12 cellular contexts compared by ENCODE assay signal in the genomic region with DNA sequence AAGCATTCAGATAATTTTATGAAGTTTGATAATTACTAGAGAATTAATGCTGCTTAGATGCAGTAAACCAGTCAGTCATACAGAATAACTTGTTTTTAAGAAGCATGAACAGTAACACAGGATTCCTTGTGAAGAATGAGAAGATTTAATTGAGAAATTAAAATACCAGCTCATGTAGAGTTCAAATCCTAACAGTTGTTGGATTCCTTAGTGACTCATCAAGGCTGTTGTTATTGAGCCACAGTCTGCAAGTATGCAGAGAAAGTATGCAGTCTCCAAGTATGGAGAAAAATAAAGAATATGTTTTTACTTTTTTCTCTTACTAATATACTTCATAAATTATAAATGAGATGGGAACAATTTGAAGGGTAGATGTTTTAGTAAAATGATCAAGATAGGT. TPM values are rescaled to one million over a fixed set of nuclear protein-coding genes. Genes with fewer than 3 reads are reported as not detected.
DNase-seq lines count a peak whose midpoint lies in the region; ATAC-seq, FAIRE-seq and TF ChIP-seq lines count a peak whose summit lies in the region.
"Had no signal": no experiment of that assay in that cellular context is flagged by ENCODE, and none has a peak within 500 bp of the region (broad histone marks: within the 10 kb centered on the region; RNA-seq: fewer than 3 reads in every experiment).

No MANE protein-coding gene starts in this region.

- H3K9ac ChIP-seq in PC-3 (ENCODE audit: low read length): no peak overlapping the region
- H3K9ac ChIP-seq: neural progenitor cell had no signal

- POLR2A ChIA-PET in PC-3 (lab: Charles Lee; ENCODE audit: unreplicated experiment): no interaction called here

- no peaks in the 10 kb centered on the region for H3K79me2 ChIP-seq in PC-3 (ENCODE audit: low read length)

- H3K4me1 ChIP-seq in PC-3 (ENCODE audit: insufficient read depth, low read length) (peaks cover 32% of the 10 kb centered on the region), tibial nerve (peaks cover 0 to 25% (median 3%) of the 10 kb centered on the region in 4 donors)

- no TSS peak for BruUV-seq in PC-3 (replicated peaks; lab: Mats Ljungman, UMichigan)

- no peak overlapping the region for H3K4me3 ChIP-seq in PC-3 (ENCODE audit: low read length)
- no peak overlapping the region for H3K4me3 ChIP-seq in tibial nerve
- H3K4me3 ChIP-seq: neural progenitor cell had no signal

- H3F3A ChIP-seq in PC-3 (ENCODE audit: low read length, unreplicated experiment): no peaks in the 10 kb centered on the region

- H4K20me1 ChIP-seq in PC-3 (ENCODE audit: low read length): no peaks in the 10 kb centered on the region

- ATAC-seq in PC-3 (peak; percentile 55; the same call in 1 of the 2 replicates), omental fat pad (ENCODE audit: low FRiP score) (peak; percentile 82)

- H3K9me3 ChIP-seq in PC-3 (ENCODE audit: low read length): no peaks in the 10 kb centered on the region
- peaks cover 0 to 8% (median 0%) of the 10 kb centered on the region in 4 donors for H3K9me3 ChIP-seq in tibial nerve

- intact Hi-C loops in PC-3 (cut with micrococcal nuclease): no loop called here

- H3K27ac ChIP-seq in PC-3 (ENCODE audit: low read length) (no peak overlapping the region), tibial nerve (peak overlapping the region in 1 of 4 donors; percentile 66)
- H3K27ac ChIP-seq: neural progenitor cell had no signal

- TF ChIP-seq EP300 in tibial nerve (IDR thresholded peaks at IDR 0.05): no peak

- H3K27me3 ChIP-seq in PC-3 (ENCODE audit: low read length) (no peaks in the 10 kb centered on the region), tibial nerve (no peaks in the 10 kb centered on the region)
- H3K27me3 ChIP-seq: neural progenitor cell had no signal

- peak; percentile 89 for DNase-seq in EH (ENCODE audit: low read depth)
- DNase-seq in PC-3: peak; percentile 58
- DNase-seq in omental fat pad (ENCODE audit: low spot score): no peak
- no peak for DNase-seq in cerebellar cortex (ENCODE audit: low spot score)
- no peak for DNase-seq in NCI-H345 (lab: John Stamatoyannopoulos, UW)
- DNase-seq in activated naive CD4-positive, alpha-beta T cell treated with Interleukin-2 at 50 U/mL for 16 hours: no peak
- DNase-seq in tibial nerve (ENCODE audit: low spot score in 2 of 2): no peak
- DNase-seq: activated T-cell treated with anti-CD3 and anti-CD28 coated beads, Interleukin-2, amount 50 U/mL, for 48 hours; NCI-H1092; stimulated activated CD4-positive, alpha-beta T cell treated with anti-CD3 and anti-CD28 coated beads, Interleukin-2, amount 100 ng/mL, for 48 hours had no signal

- H3K36me3 ChIP-seq in PC-3 (ENCODE audit: low read depth, low read length) (no peaks in the 10 kb centered on the region), tibial nerve (peaks cover 0 to 27% (median 0%) of the 10 kb centered on the region in 3 donors)
- H3K36me3 ChIP-seq: neural progenitor cell had no signal

- no peak for TF ChIP-seq POLR2A in tibial nerve (IDR thresholded peaks at IDR 0.05)

- H3K4me2 ChIP-seq in PC-3 (ENCODE audit: low read length): no peak overlapping the region
- H3K4me2 ChIP-seq: neural progenitor cell had no signal

- no peak for TF ChIP-seq CTCF in PC-3 (conservative IDR thresholded peaks at IDR 0.05; ENCODE audit: low read depth, low read length)
- no peak for TF ChIP-seq CTCF in omental fat pad (IDR thresholded peaks at IDR 0.05)
- TF ChIP-seq CTCF in tibial nerve (IDR thresholded peaks at IDR 0.05): no peak

- peak; percentile 90 for FAIRE-seq in endometrium (lab: Jason Lieb, UNC)

- CTCF ChIA-PET in PC-3 (lab: Charles Lee): no interaction called here

- no peak overlapping the region for H2AFZ ChIP-seq in PC-3 (ENCODE audit: low read length)
- H2AFZ ChIP-seq: neural progenitor cell had no signal

- no peaks in the 10 kb centered on the region for H3K9me2 ChIP-seq in PC-3 (replicated peaks; ENCODE audit: low read length)

RNA-seq across cellular contexts. Expression of gene CYP26C1, which starts 30.2 kb away (rescaled TPM):
- total RNA-seq in PC-3 (2014; rRNA removed) (0.17 TPM in 1 of 2 replicates, not detected in the other), omental fat pad (under 1 TPM in 3 of 4 donors, not detected in 1; 0.13 to 0.36 (median 0.16) TPM), tibial nerve (1 to 10 TPM in 1 of 4 donors, under 1 TPM in 1, not detected in 2; 0.20 to 2.2 TPM)

RNA-seq across cellular contexts. Expression of gene CYP26A1, which starts 43.3 kb away (rescaled TPM):
- total RNA-seq in PC-3 (2014; rRNA removed) (0.26 TPM in 1 of 2 replicates, not detected in the other), omental fat pad (1 to 10 TPM in 1 of 4 donors, not detected in 3; 1.7 TPM), tibial nerve (not detected)

Comparison
In these comparisons a context has a peak if more than half of its experiments do, and no peak if none do; other contexts are left out.
1. DNase-seq: peak in EH (single experiment) and PC-3 (single experiment); none in omental fat pad (single experiment), cerebellar cortex (single experiment), NCI-H345 (single experiment), activated naive CD4-positive, alpha-beta T cell treated with Interleukin-2 at 50 U/mL for 16 hours (single experiment) and tibial nerve (0 of 2).